13 cellular contexts compared by ENCODE assay signal in genomic region chr2:235543126-235543750, GRCh38. TPM values are rescaled to one million over a fixed set of nuclear protein-coding genes. Genes with fewer than 3 reads are reported as not detected.
DNase-seq lines count a peak whose midpoint lies in the region; ATAC-seq and TF ChIP-seq lines count a peak whose summit lies in the region.
"Had no signal": no experiment of that assay in that cellular context is flagged by ENCODE, and none has a peak within 500 bp of the region (broad histone marks: within the 10 kb centered on the region; RNA-seq: fewer than 3 reads in every experiment).

No MANE protein-coding gene starts in this region.

- H3K36me3 ChIP-seq in MG63: no peaks in the 10 kb centered on the region
- H3K36me3 ChIP-seq in uterus: no peaks in the 10 kb centered on the region
- no peaks in the 10 kb centered on the region for H3K36me3 ChIP-seq in naive thymus-derived CD4-positive, alpha-beta T cell (ENCODE audit: control insufficient read depth in 2 of 3, insufficient read depth in 3 of 3, low read length in 3 of 3)
- H3K36me3 ChIP-seq: thoracic aorta had no signal

- no peaks in the 10 kb centered on the region for H3K36me3 Mint-ChIP-seq in progenitor cell of endocrine pancreas (ENCODE audit: insufficient read depth)
- no peaks in the 10 kb centered on the region for H3K36me3 Mint-ChIP-seq in naive thymus-derived CD4-positive, alpha-beta T cell
- H3K36me3 Mint-ChIP-seq: natural killer cell had no signal

- H3K9me3 ChIP-seq in MG63 (no peaks in the 10 kb centered on the region), uterus (no peaks in the 10 kb centered on the region)
- no peaks in the 10 kb centered on the region for H3K9me3 ChIP-seq in naive thymus-derived CD4-positive, alpha-beta T cell (ENCODE audit: control insufficient read depth in 2 of 3, low read length in 3 of 3)
- H3K9me3 ChIP-seq: thoracic aorta had no signal

- no peaks in the 10 kb centered on the region for H3K4me1 ChIP-seq in uterus
- H3K4me1 ChIP-seq in naive thymus-derived CD4-positive, alpha-beta T cell (ENCODE audit: control insufficient read depth in 2 of 2, insufficient read depth in 2 of 2, low read length in 2 of 2): no peaks in the 10 kb centered on the region

- H3K27ac ChIP-seq in uterus: no peak overlapping the region
- H3K27ac ChIP-seq in naive thymus-derived CD4-positive, alpha-beta T cell (ENCODE audit: low read depth, low read length): no peak overlapping the region
- H3K27ac ChIP-seq: thoracic aorta had no signal

- no peaks in the 10 kb centered on the region for H3K27me3 Mint-ChIP-seq in progenitor cell of endocrine pancreas
- peaks cover 0 to 22% (median 2%) of the 10 kb centered on the region in 5 donors for H3K27me3 Mint-ChIP-seq in naive thymus-derived CD4-positive, alpha-beta T cell

- intact Hi-C loops in uterus (cut with DNase I; ENCODE audit: low total_unique reads): no loop called here
- intact Hi-C loops in naive thymus-derived CD4-positive, alpha-beta T cell (cut with micrococcal nuclease): no loop called here

- TF ChIP-seq CTCF in epithelial cell of esophagus (IDR thresholded peaks at IDR 0.05; ENCODE audit: insufficient read depth, low read depth, low read length, missing control alignments) (no peak), progenitor cell of endocrine pancreas (IDR thresholded peaks at IDR 0.05; ENCODE audit: unreplicated experiment) (no peak), uterus (IDR thresholded peaks at IDR 0.05) (no peak)

- peak overlapping the region; percentile 74 for H3K27ac Mint-ChIP-seq in progenitor cell of endocrine pancreas
- H3K27ac Mint-ChIP-seq in naive thymus-derived CD4-positive, alpha-beta T cell: no peak overlapping the region
- H3K27ac Mint-ChIP-seq: natural killer cell had no signal

- H3K4me1 Mint-ChIP-seq in progenitor cell of endocrine pancreas (ENCODE audit: low read depth): peaks cover 26% of the 10 kb centered on the region
- H3K4me1 Mint-ChIP-seq in naive thymus-derived CD4-positive, alpha-beta T cell: no peaks in the 10 kb centered on the region
- H3K4me1 Mint-ChIP-seq: natural killer cell had no signal

- H3K27me3 ChIP-seq in MG63 (no peaks in the 10 kb centered on the region), uterus (no peaks in the 10 kb centered on the region)
- no peaks in the 10 kb centered on the region for H3K27me3 ChIP-seq in naive thymus-derived CD4-positive, alpha-beta T cell (ENCODE audit: control insufficient read depth in 2 of 2, insufficient read depth in 2 of 2, low read length in 2 of 2)

- DNase-seq in ELR (ENCODE audit: low read depth) (peak; percentile 56), MG63 (peak; percentile 49), epithelial cell of esophagus (ENCODE audit: low read depth) (peak; percentile 64), progenitor cell of endocrine pancreas (ENCODE audit: low spot score, unreplicated experiment) (no peak), COR-L47 (lab: John Stamatoyannopoulos, UW) (no peak), uterus (no peak), DMS53 treated with DMSO at 0.1 percent for 48 hours (lab: John Stamatoyannopoulos, UW; ENCODE audit: unreplicated experiment) (no peak)
- no peak for DNase-seq in naive thymus-derived CD4-positive, alpha-beta T cell
- DNase-seq: foreskin melanocyte, MM.1S, natural killer cell, NCI-H345 had no signal

- POLR2A ChIA-PET in naive thymus-derived CD4-positive, alpha-beta T cell (lab: Charles Lee): no interaction called here

- H3K9me3 Mint-ChIP-seq in progenitor cell of endocrine pancreas (ENCODE audit: low read depth): no peaks in the 10 kb centered on the region
- peaks cover 0 to 2% (median 0%) of the 10 kb centered on the region in 11 donors for H3K9me3 Mint-ChIP-seq in naive thymus-derived CD4-positive, alpha-beta T cell
- H3K9me3 Mint-ChIP-seq: natural killer cell had no signal

- H3K4me3 Mint-ChIP-seq in progenitor cell of endocrine pancreas (ENCODE audit: low read depth): no peak overlapping the region
- H3K4me3 Mint-ChIP-seq in naive thymus-derived CD4-positive, alpha-beta T cell: no peak overlapping the region
- H3K4me3 Mint-ChIP-seq: natural killer cell had no signal

- no peak overlapping the region for H3K4me3 ChIP-seq in MG63
- no peak overlapping the region for H3K4me3 ChIP-seq in epithelial cell of esophagus (ENCODE audit: low read length)
- no peak overlapping the region for H3K4me3 ChIP-seq in uterus
- H3K4me3 ChIP-seq in naive thymus-derived CD4-positive, alpha-beta T cell (ENCODE audit: low read length): no peak overlapping the region
- H3K4me3 ChIP-seq: thoracic aorta had no signal

- CTCF ChIA-PET in naive thymus-derived CD4-positive, alpha-beta T cell (lab: Charles Lee): no interaction called here

- TF ChIP-seq POLR2A in uterus (IDR thresholded peaks at IDR 0.05): no peak

- ATAC-seq in naive thymus-derived CD4-positive, alpha-beta T cell: no peak
- ATAC-seq: natural killer cell had no signal

RNA-seq across cellular contexts. Expression of gene AGAP1, which starts 49.4 kb away (rescaled TPM):
- total RNA-seq in MG63 (2014; rRNA removed; shearing (Covaris generic); ENCODE audit: low replicate concordance): 5.8 and 8.8 TPM in 2 replicates
- total RNA-seq in progenitor cell of endocrine pancreas (43.3 and 47.2 TPM in 2 replicates), uterus (10 to 100 TPM in 3 of 4 donors, 1 to 10 TPM in 1; 5.3 to 30.6 (median 19.2) TPM)
- 1 to 10 TPM in 2 of 5 experiments, under 1 TPM in 3; 0.35 to 9.6 (median 0.85) TPM for total RNA-seq in naive thymus-derived CD4-positive, alpha-beta T cell
- not detected for polyA plus RNA-seq in naive thymus-derived CD4-positive, alpha-beta T cell

Comparison
In these comparisons a context has a peak if more than half of its experiments do, and no peak if none do; other contexts are left out.
1. DNase-seq: peak in ELR (single experiment), MG63 (single experiment) and epithelial cell of esophagus (single experiment); none in progenitor cell of endocrine pancreas (single experiment), COR-L47 (single experiment), uterus (0 of 2), DMS53 treated with DMSO at 0.1 percent for 48 hours (single experiment) and naive thymus-derived CD4-positive, alpha-beta T cell (0 of 9).